In the genomic region with DNA sequence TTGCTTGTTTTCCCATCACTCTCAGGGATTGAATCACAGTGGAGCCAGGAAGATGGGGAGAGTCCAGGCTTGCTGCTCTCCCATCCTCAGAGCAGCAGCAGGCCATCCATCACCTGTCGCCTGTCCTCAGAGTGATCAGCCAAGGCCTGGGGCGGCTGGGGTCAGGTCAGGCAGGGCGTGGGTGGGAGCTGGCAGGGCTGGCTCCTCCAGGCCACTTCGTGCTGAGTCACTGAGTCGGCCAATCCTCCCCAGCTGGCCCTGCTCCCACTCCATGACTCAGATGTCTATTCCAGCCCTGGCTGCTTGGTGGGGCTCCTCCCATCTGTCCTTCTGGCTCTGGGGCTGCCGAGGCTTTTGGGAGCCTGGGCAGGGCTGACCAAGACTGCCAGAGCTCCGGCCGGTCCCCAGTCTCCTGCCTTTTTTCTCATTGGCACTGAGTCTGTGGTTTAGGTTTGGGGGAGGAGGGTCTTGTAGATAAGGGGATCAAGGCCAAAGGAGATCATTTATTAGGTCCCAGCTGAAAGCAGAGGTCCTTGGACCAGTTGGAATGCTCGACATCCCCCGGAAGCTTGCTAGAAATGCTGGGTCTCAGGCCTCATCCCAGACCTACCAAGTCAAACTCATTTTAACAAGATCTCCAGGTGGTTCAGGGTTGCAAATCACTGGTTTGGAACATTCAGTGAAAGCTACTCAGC, we compare ENCODE assay signal across 1 cellular context.
TF ChIP-seq lines count a peak whose summit lies in the region.

No MANE protein-coding gene starts in this region.

TF ChIP-seq in K562, 482 proteins besides CTCF, POLR2A, EP300 and RAD21 (continued from another document and continues in another):
- TF ChIP-seq KLF6 (CRISPR knock-in tag; IDR thresholded peaks at IDR 0.05; ENCODE audit: borderline replicate concordance), result no peak; the same call in 1 of the 2 replicates
- TF ChIP-seq TCF7 (IDR thresholded peaks at IDR 0.05; ENCODE audit: borderline replicate concordance), result no peak
- TF ChIP-seq DNMT1 (IDR thresholded peaks at IDR 0.05), result no peak
- TF ChIP-seq TSC22D4 (tag; IDR thresholded peaks at IDR 0.05), result no peak
- no peak for TF ChIP-seq CEBPG (CRISPR knock-in tag; IDR thresholded peaks at IDR 0.05)
- no peak for TF ChIP-seq CEBPG (tag; conservative IDR thresholded peaks at IDR 0.05 in 1 of 2, IDR thresholded peaks at IDR 0.05 in 1 of 2)
- peak; percentile 55 to 82; a peak in 3 of 4 replicates for TF ChIP-seq TRIM24 (IDR thresholded peaks at IDR 0.05)
- TF ChIP-seq, protein P1, sequence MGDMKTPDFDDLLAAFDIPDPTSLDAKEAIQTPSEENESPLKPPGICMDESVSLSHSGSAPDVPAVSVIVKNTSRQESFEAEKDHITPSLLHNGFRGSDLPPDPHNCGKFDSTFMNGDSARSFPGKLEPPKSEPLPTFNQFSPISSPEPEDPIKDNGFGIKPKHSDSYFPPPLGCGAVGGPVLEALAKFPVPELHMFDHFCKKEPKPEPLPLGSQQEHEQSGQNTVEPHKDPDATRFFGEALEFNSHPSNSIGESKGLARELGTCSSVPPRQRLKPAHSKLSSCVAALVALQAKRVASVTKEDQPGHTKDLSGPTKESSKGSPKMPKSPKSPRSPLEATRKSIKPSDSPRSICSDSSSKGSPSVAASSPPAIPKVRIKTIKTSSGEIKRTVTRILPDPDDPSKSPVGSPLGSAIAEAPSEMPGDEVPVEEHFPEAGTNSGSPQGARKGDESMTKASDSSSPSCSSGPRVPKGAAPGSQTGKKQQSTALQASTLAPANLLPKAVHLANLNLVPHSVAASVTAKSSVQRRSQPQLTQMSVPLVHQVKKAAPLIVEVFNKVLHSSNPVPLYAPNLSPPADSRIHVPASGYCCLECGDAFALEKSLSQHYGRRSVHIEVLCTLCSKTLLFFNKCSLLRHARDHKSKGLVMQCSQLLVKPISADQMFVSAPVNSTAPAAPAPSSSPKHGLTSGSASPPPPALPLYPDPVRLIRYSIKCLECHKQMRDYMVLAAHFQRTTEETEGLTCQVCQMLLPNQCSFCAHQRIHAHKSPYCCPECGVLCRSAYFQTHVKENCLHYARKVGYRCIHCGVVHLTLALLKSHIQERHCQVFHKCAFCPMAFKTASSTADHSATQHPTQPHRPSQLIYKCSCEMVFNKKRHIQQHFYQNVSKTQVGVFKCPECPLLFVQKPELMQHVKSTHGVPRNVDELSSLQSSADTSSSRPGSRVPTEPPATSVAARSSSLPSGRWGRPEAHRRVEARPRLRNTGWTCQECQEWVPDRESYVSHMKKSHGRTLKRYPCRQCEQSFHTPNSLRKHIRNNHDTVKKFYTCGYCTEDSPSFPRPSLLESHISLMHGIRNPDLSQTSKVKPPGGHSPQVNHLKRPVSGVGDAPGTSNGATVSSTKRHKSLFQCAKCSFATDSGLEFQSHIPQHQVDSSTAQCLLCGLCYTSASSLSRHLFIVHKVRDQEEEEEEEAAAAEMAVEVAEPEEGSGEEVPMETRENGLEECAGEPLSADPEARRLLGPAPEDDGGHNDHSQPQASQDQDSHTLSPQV (IDR thresholded peaks at IDR 0.05), result peak; percentile 92
- 0 out of 2 replicates have a peak, but pooled peaks have one; percentile 12 for TF ChIP-seq KLF13 (tag; IDR thresholded peaks at IDR 0.05; ENCODE audit: borderline replicate concordance, low read depth)
- 0 out of 2 replicates have a peak, but pooled peaks have one; percentile 15 for TF ChIP-seq ETV5 (CRISPR knock-in tag; IDR thresholded peaks at IDR 0.05; ENCODE audit: low read depth)
- no peak for TF ChIP-seq PPARD (CRISPR knock-in tag; IDR thresholded peaks at IDR 0.05)
- TF ChIP-seq, protein P2, sequence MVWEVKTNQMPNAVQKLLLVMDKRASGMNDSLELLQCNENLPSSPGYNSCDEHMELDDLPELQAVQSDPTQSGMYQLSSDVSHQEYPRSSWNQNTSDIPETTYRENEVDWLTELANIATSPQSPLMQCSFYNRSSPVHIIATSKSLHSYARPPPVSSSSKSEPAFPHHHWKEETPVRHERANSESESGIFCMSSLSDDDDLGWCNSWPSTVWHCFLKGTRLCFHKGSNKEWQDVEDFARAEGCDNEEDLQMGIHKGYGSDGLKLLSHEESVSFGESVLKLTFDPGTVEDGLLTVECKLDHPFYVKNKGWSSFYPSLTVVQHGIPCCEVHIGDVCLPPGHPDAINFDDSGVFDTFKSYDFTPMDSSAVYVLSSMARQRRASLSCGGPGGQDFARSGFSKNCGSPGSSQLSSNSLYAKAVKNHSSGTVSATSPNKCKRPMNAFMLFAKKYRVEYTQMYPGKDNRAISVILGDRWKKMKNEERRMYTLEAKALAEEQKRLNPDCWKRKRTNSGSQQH (CRISPR knock-in tag; IDR thresholded peaks at IDR 0.05), result no peak
- no peak for TF ChIP-seq ZSCAN29 (IDR thresholded peaks at IDR 0.05)
- peak; percentile 62; the same call in 1 of the 2 replicates for TF ChIP-seq SMAD3 (CRISPR knock-in tag; conservative IDR thresholded peaks at IDR 0.05)
- TF ChIP-seq, protein P3, sequence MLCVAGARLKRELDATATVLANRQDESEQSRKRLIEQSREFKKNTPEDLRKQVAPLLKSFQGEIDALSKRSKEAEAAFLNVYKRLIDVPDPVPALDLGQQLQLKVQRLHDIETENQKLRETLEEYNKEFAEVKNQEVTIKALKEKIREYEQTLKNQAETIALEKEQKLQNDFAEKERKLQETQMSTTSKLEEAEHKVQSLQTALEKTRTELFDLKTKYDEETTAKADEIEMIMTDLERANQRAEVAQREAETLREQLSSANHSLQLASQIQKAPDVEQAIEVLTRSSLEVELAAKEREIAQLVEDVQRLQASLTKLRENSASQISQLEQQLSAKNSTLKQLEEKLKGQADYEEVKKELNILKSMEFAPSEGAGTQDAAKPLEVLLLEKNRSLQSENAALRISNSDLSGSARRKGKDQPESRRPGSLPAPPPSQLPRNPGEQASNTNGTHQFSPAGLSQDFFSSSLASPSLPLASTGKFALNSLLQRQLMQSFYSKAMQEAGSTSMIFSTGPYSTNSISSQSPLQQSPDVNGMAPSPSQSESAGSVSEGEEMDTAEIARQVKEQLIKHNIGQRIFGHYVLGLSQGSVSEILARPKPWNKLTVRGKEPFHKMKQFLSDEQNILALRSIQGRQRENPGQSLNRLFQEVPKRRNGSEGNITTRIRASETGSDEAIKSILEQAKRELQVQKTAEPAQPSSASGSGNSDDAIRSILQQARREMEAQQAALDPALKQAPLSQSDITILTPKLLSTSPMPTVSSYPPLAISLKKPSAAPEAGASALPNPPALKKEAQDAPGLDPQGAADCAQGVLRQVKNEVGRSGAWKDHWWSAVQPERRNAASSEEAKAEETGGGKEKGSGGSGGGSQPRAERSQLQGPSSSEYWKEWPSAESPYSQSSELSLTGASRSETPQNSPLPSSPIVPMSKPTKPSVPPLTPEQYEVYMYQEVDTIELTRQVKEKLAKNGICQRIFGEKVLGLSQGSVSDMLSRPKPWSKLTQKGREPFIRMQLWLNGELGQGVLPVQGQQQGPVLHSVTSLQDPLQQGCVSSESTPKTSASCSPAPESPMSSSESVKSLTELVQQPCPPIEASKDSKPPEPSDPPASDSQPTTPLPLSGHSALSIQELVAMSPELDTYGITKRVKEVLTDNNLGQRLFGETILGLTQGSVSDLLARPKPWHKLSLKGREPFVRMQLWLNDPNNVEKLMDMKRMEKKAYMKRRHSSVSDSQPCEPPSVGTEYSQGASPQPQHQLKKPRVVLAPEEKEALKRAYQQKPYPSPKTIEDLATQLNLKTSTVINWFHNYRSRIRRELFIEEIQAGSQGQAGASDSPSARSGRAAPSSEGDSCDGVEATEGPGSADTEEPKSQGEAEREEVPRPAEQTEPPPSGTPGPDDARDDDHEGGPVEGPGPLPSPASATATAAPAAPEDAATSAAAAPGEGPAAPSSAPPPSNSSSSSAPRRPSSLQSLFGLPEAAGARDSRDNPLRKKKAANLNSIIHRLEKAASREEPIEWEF (CRISPR knock-in tag; IDR thresholded peaks at IDR 0.05), result 0 out of 2 replicates have a peak, but pooled peaks have one; percentile 65
- peak; percentile 91 for TF ChIP-seq DACH1 (IDR thresholded peaks at IDR 0.05; ENCODE audit: partially characterized antibody)
- peak in 1 of 2 experiments; percentile 42; a peak in 1 of 4 replicates for TF ChIP-seq ARNT (IDR thresholded peaks at IDR 0.05)
- no peak for TF ChIP-seq CBX2 (IDR thresholded peaks at IDR 0.05; ENCODE audit: insufficient read depth, low read length, poor library complexity, severe bottlenecking)
- TF ChIP-seq HLTF (IDR thresholded peaks at IDR 0.05), result no peak
- TF ChIP-seq, protein P4, sequence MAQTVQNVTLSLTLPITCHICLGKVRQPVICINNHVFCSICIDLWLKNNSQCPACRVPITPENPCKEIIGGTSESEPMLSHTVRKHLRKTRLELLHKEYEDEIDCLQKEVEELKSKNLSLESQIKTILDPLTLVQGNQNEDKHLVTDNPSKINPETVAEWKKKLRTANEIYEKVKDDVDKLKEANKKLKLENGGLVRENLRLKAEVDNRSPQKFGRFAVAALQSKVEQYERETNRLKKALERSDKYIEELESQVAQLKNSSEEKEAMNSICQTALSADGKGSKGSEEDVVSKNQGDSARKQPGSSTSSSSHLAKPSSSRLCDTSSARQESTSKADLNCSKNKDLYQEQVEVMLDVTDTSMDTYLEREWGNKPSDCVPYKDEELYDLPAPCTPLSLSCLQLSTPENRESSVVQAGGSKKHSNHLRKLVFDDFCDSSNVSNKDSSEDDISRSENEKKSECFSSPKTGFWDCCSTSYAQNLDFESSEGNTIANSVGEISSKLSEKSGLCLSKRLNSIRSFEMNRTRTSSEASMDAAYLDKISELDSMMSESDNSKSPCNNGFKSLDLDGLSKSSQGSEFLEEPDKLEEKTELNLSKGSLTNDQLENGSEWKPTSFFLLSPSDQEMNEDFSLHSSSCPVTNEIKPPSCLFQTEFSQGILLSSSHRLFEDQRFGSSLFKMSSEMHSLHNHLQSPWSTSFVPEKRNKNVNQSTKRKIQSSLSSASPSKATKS (CRISPR knock-in tag; IDR thresholded peaks at IDR 0.05), result no peak
- TF ChIP-seq, protein P5, sequence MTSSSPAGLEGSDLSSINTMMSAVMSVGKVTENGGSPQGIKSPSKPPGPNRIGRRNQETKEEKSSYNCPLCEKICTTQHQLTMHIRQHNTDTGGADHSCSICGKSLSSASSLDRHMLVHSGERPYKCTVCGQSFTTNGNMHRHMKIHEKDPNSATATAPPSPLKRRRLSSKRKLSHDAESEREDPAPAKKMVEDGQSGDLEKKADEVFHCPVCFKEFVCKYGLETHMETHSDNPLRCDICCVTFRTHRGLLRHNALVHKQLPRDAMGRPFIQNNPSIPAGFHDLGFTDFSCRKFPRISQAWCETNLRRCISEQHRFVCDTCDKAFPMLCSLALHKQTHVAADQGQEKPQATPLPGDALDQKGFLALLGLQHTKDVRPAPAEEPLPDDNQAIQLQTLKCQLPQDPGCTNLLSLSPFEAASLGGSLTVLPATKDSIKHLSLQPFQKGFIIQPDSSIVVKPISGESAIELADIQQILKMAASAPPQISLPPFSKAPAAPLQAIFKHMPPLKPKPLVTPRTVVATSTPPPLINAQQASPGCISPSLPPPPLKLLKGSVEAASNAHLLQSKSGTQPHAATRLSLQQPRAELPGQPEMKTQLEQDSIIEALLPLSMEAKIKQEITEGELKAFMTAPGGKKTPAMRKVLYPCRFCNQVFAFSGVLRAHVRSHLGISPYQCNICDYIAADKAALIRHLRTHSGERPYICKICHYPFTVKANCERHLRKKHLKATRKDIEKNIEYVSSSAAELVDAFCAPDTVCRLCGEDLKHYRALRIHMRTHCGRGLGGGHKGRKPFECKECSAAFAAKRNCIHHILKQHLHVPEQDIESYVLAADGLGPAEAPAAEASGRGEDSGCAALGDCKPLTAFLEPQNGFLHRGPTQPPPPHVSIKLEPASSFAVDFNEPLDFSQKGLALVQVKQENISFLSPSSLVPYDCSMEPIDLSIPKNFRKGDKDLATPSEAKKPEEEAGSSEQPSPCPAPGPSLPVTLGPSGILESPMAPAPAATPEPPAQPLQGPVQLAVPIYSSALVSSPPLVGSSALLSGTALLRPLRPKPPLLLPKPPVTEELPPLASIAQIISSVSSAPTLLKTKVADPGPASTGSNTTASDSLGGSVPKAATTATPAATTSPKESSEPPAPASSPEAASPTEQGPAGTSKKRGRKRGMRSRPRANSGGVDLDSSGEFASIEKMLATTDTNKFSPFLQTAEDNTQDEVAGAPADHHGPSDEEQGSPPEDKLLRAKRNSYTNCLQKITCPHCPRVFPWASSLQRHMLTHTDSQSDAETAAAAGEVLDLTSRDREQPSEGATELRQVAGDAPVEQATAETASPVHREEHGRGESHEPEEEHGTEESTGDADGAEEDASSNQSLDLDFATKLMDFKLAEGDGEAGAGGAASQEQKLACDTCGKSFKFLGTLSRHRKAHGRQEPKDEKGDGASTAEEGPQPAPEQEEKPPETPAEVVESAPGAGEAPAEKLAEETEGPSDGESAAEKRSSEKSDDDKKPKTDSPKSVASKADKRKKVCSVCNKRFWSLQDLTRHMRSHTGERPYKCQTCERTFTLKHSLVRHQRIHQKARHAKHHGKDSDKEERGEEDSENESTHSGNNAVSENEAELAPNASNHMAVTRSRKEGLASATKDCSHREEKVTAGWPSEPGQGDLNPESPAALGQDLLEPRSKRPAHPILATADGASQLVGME (CRISPR knock-in tag; IDR thresholded peaks at IDR 0.05), result peak; percentile 97
- TF ChIP-seq WHSC1 (IDR thresholded peaks at IDR 0.05; ENCODE audit: low read length), result no peak
- TF ChIP-seq TBL1XR1 (IDR thresholded peaks at IDR 0.05; ENCODE audit: low read length in 2 of 2), result peak; percentile 39 to 89; a peak in 2 of 4 replicates
- TF ChIP-seq FUS (optimal IDR thresholded peaks at IDR 0.05; ENCODE audit: low read depth, low read length), result no peak
- no peak for TF ChIP-seq NUFIP1 (IDR thresholded peaks at IDR 0.05; ENCODE audit: partially characterized antibody)
- no peak for TF ChIP-seq ERF (CRISPR knock-in tag; IDR thresholded peaks at IDR 0.05)
- TF ChIP-seq FOSL1 (tag; conservative IDR thresholded peaks at IDR 0.05), result peak; percentile 98
- TF ChIP-seq KLF10 (CRISPR knock-in tag; IDR thresholded peaks at IDR 0.05), result no peak
- no peak for TF ChIP-seq KAT2B (IDR thresholded peaks at IDR 0.05; ENCODE audit: low read depth, low read length)
- TF ChIP-seq, protein P6, sequence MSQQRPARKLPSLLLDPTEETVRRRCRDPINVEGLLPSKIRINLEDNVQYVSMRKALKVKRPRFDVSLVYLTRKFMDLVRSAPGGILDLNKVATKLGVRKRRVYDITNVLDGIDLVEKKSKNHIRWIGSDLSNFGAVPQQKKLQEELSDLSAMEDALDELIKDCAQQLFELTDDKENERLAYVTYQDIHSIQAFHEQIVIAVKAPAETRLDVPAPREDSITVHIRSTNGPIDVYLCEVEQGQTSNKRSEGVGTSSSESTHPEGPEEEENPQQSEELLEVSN (IDR thresholded peaks at IDR 0.05; ENCODE audit: borderline replicate concordance in 1 of 2, extremely low read depth in 1 of 2, insufficient read depth in 1 of 2, insufficient read length in 1 of 2, low read depth in 1 of 2, low read length in 1 of 2, poor library complexity in 1 of 2, severe bottlenecking in 1 of 2), result peak in 1 of 2 experiments; percentile 14
- no peak for TF ChIP-seq ZNF507 (tag; conservative IDR thresholded peaks at IDR 0.05)
- no peak for TF ChIP-seq ZNF197 (CRISPR knock-in tag; IDR thresholded peaks at IDR 0.05; ENCODE audit: low read depth)
- TF ChIP-seq MTF1 (CRISPR knock-in tag; IDR thresholded peaks at IDR 0.05; ENCODE audit: borderline replicate concordance), result no peak
- TF ChIP-seq, protein P7, sequence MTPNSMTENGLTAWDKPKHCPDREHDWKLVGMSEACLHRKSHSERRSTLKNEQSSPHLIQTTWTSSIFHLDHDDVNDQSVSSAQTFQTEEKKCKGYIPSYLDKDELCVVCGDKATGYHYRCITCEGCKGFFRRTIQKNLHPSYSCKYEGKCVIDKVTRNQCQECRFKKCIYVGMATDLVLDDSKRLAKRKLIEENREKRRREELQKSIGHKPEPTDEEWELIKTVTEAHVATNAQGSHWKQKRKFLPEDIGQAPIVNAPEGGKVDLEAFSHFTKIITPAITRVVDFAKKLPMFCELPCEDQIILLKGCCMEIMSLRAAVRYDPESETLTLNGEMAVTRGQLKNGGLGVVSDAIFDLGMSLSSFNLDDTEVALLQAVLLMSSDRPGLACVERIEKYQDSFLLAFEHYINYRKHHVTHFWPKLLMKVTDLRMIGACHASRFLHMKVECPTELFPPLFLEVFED (CRISPR knock-in tag; conservative IDR thresholded peaks at IDR 0.05), result no peak; the same call in 1 of the 2 replicates
